ENCODE assay signal across 1 cellular context in the genomic region with DNA sequence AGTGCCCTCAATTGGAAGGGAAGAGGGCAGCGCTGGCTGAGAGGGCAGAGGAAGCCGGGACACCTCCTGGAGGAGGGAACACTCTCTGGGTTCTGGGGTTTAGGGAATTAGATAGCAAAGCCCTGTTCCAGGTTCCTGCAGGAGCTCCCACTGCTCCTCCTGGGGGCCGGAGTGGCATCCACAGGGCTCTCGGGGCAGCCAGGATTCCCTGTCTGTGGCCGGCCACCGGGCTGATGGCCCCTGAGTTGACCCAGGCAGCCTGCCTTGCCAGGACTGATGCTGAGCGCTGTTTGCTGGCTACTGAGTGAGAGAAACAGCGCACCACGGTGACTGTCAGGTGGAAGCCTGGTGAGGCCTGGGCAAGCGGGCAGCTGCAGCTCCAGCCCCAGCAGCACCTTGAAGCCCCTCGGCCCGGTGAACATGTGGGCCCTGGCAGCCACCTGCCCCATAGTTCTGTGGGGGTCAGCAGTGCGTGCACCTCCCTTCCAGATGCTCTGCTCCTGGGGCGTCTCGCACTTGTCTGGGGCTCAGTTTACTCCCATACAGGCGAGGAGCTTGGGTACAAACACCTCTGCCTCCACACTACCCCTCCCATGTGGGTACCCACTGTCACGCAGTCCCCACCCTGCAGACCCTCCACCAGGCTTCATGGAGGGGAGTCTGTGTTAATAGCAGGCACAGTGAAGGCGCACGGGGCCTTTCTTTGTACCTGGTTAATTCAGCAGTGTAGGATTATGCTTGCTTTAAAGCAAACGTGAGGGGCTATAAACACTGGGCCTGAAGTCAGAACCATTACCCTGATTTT.
TF ChIP-seq lines count a peak whose summit lies in the region.

No MANE protein-coding gene starts in this region.

TF ChIP-seq in HepG2, 621 proteins besides CTCF, POLR2A, EP300 and RAD21 (continues in another document):
- TF ChIP-seq ZNF367 (CRISPR knock-in tag; IDR thresholded peaks at IDR 0.05; ENCODE audit: borderline replicate concordance): no peak
- 0 out of 2 replicates have a peak, but pooled peaks have one; percentile 17 for TF ChIP-seq ZNF337 (CRISPR knock-in tag; IDR thresholded peaks at IDR 0.05; ENCODE audit: borderline replicate concordance, low read depth)
- TF ChIP-seq SMAD1 (CRISPR knock-in tag; IDR thresholded peaks at IDR 0.05; ENCODE audit: borderline replicate concordance, low read depth): 0 out of 2 replicates have a peak, but pooled peaks have one; percentile 20
- TF ChIP-seq ZNF775 (CRISPR knock-in tag; IDR thresholded peaks at IDR 0.05; ENCODE audit: borderline replicate concordance): no peak
- no peak for TF ChIP-seq ARID5B (CRISPR knock-in tag; IDR thresholded peaks at IDR 0.05)
- TF ChIP-seq ZIK1 (CRISPR knock-in tag; IDR thresholded peaks at IDR 0.05; ENCODE audit: borderline replicate concordance, low read depth): no peak
- TF ChIP-seq ZBTB2 (CRISPR knock-in tag; IDR thresholded peaks at IDR 0.05; ENCODE audit: low read depth): no peak
- TF ChIP-seq SP1 (IDR thresholded peaks at IDR 0.05): no peak
- no peak for TF ChIP-seq SP1 (CRISPR knock-in tag; IDR thresholded peaks at IDR 0.05)
- no peak for TF ChIP-seq FUBP1 (CRISPR knock-in tag; IDR thresholded peaks at IDR 0.05; ENCODE audit: borderline replicate concordance)
- TF ChIP-seq, protein P1, sequence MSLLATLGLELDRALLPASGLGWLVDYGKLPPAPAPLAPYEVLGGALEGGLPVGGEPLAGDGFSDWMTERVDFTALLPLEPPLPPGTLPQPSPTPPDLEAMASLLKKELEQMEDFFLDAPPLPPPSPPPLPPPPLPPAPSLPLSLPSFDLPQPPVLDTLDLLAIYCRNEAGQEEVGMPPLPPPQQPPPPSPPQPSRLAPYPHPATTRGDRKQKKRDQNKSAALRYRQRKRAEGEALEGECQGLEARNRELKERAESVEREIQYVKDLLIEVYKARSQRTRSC (CRISPR knock-in tag; IDR thresholded peaks at IDR 0.05; ENCODE audit: low read depth): no peak
- no peak for TF ChIP-seq XBP1 (CRISPR knock-in tag; IDR thresholded peaks at IDR 0.05)
- TF ChIP-seq KDM5B (CRISPR knock-in tag; IDR thresholded peaks at IDR 0.05; ENCODE audit: borderline replicate concordance): no peak
- TF ChIP-seq ZNF605 (CRISPR knock-in tag; IDR thresholded peaks at IDR 0.05): no peak
- no peak for TF ChIP-seq NFKBIZ (CRISPR knock-in tag; IDR thresholded peaks at IDR 0.05)
- TF ChIP-seq ZBTB42 (CRISPR knock-in tag; IDR thresholded peaks at IDR 0.05): no peak
- TF ChIP-seq MEF2D (CRISPR knock-in tag; IDR thresholded peaks at IDR 0.05): no peak
- no peak for TF ChIP-seq HIVEP1 (CRISPR knock-in tag; IDR thresholded peaks at IDR 0.05)
- 0 out of 2 replicates have a peak, but pooled peaks have one; percentile 44 for TF ChIP-seq AKAP8 (CRISPR knock-in tag; IDR thresholded peaks at IDR 0.05)
- TF ChIP-seq PHF20 (CRISPR knock-in tag; IDR thresholded peaks at IDR 0.05): no peak
- no peak for TF ChIP-seq POLR2AphosphoS2 (IDR thresholded peaks at IDR 0.05; ENCODE audit: low read depth, low read length)
- TF ChIP-seq GATAD2A (CRISPR knock-in tag; IDR thresholded peaks at IDR 0.05): no peak
- no peak for TF ChIP-seq ZNF781 (CRISPR knock-in tag; IDR thresholded peaks at IDR 0.05; ENCODE audit: borderline replicate concordance, not compliant biosample characterization)
- no peak for TF ChIP-seq ZNF33B (CRISPR knock-in tag; IDR thresholded peaks at IDR 0.05)
- TF ChIP-seq ESRRA (CRISPR knock-in tag; IDR thresholded peaks at IDR 0.05; ENCODE audit: low read depth): no peak
- TF ChIP-seq ATF7-NPFF (CRISPR knock-in tag; IDR thresholded peaks at IDR 0.05; ENCODE audit: low read depth): peak; percentile 48; the same call in 1 of the 2 replicates
- no peak for TF ChIP-seq TAF15 (IDR thresholded peaks at IDR 0.05; ENCODE audit: low read depth, low read length, poor library complexity, severe bottlenecking)
- no peak for TF ChIP-seq ZNF749 (CRISPR knock-in tag; IDR thresholded peaks at IDR 0.05; ENCODE audit: borderline replicate concordance)
- no peak for TF ChIP-seq SIX4 (CRISPR knock-in tag; IDR thresholded peaks at IDR 0.05)
- TF ChIP-seq ZSCAN22 (CRISPR knock-in tag; IDR thresholded peaks at IDR 0.05): no peak
- TF ChIP-seq ISL2 (CRISPR knock-in tag; IDR thresholded peaks at IDR 0.05): no peak
- TF ChIP-seq PHB2 (IDR thresholded peaks at IDR 0.05; ENCODE audit: partially characterized antibody): no peak
- TF ChIP-seq SPEN (CRISPR knock-in tag; IDR thresholded peaks at IDR 0.05; ENCODE audit: low read depth): peak; percentile 18; the same call in 1 of the 2 replicates
- TF ChIP-seq TBX2 (CRISPR knock-in tag; IDR thresholded peaks at IDR 0.05; ENCODE audit: borderline replicate concordance): 0 out of 2 replicates have a peak, but pooled peaks have one; percentile 52
- no peak for TF ChIP-seq NFIC (IDR thresholded peaks at IDR 0.05; ENCODE audit: low read length)
- no peak for TF ChIP-seq ZNF777 (CRISPR knock-in tag; IDR thresholded peaks at IDR 0.05)
- no peak for TF ChIP-seq ZC3H4 (CRISPR knock-in tag; IDR thresholded peaks at IDR 0.05; ENCODE audit: borderline replicate concordance)
- no peak for TF ChIP-seq ZNF570 (CRISPR knock-in tag; IDR thresholded peaks at IDR 0.05; ENCODE audit: borderline replicate concordance)
- TF ChIP-seq CERS6 (CRISPR knock-in tag; IDR thresholded peaks at IDR 0.05): no peak
- TF ChIP-seq, protein P2, sequence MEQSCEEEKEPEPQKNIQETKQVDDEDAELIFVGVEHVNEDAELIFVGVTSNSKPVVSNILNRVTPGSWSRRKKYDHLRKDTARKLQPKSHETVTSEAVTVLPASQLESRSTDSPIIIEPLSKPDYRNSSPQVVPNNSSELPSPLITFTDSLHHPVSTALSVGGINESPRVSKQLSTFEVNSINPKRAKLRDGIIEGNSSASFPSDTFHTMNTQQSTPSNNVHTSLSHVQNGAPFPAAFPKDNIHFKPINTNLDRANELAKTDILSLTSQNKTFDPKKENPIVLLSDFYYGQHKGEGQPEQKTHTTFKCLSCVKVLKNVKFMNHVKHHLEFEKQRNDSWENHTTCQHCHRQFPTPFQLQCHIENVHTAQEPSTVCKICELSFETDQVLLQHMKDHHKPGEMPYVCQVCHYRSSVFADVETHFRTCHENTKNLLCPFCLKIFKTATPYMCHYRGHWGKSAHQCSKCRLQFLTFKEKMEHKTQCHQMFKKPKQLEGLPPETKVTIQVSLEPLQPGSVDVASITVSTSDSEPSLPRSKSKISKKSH (CRISPR knock-in tag; IDR thresholded peaks at IDR 0.05; ENCODE audit: borderline replicate concordance): 0 out of 2 replicates have a peak, but pooled peaks have one; percentile 19
- TF ChIP-seq ZMYM2 (CRISPR knock-in tag; IDR thresholded peaks at IDR 0.05): no peak
- peak; percentile 33; the same call in 1 of the 2 replicates for TF ChIP-seq ZSCAN21 (CRISPR knock-in tag; IDR thresholded peaks at IDR 0.05; ENCODE audit: borderline replicate concordance)
- TF ChIP-seq RBAK (CRISPR knock-in tag; IDR thresholded peaks at IDR 0.05): no peak
- TF ChIP-seq ZNF761 (CRISPR knock-in tag; conservative IDR thresholded peaks at IDR 0.05): no peak
- TF ChIP-seq, protein P3, sequence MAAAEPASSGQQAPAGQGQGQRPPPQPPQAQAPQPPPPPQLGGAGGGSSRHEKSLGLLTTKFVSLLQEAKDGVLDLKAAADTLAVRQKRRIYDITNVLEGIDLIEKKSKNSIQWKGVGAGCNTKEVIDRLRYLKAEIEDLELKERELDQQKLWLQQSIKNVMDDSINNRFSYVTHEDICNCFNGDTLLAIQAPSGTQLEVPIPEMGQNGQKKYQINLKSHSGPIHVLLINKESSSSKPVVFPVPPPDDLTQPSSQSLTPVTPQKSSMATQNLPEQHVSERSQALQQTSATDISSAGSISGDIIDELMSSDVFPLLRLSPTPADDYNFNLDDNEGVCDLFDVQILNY (CRISPR knock-in tag; conservative IDR thresholded peaks at IDR 0.05): no peak
- no peak for TF ChIP-seq ZNF441 (CRISPR knock-in tag; IDR thresholded peaks at IDR 0.05; ENCODE audit: borderline replicate concordance)
- no peak for TF ChIP-seq NFYB (CRISPR knock-in tag; IDR thresholded peaks at IDR 0.05)
- TF ChIP-seq PHF21A (CRISPR knock-in tag; IDR thresholded peaks at IDR 0.05): 0 out of 2 replicates have a peak, but pooled peaks have one; percentile 19
- TF ChIP-seq ZNF121 (CRISPR knock-in tag; IDR thresholded peaks at IDR 0.05): no peak
